In the genomic region with DNA sequence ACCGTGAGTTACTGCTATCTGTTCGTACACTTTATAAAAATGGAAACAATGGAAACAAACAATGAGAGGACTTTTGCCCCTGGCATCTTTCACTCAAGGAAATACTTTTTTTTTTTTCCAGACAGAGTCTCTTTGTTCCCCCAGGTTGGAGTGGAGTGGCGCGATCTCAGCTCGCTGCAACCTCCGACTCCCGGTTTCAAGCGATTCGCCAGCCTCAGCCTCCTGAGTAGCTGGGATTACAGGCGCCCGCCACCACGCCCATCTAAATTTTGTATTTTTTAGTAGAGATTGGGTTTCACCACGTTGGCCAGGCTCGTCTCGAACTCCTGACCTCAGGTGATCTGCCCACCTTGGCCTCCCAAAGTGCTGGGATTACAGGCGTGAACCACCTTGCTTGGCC, we compare ENCODE assay signal across 6 cellular contexts. TPM values are rescaled to one million over a fixed set of nuclear protein-coding genes. Genes with fewer than 3 reads are reported as not detected.
"Had no signal": no experiment of that assay in that cellular context is flagged by ENCODE, and none has a peak within 500 bp of the region (broad histone marks: within the 10 kb centered on the region; RNA-seq: fewer than 3 reads in every experiment).

No MANE protein-coding gene starts in this region.

RNA-seq across cellular contexts. Expression of a gene that starts 9.3 kb away (rescaled TPM):
- total RNA-seq: activated CD4-positive, alpha-beta memory T cell treated with anti-CD3 and anti-CD28 coated beads, Interleukin-2, amount 10 ng/mL, durations not matched to agents 7 days and 5 days; activated CD4-positive, alpha-beta T cell treated with anti-CD3 and anti-CD28 coated beads for 36 hours; activated CD8-positive, alpha-beta memory T cell treated with anti-CD3 and anti-CD28 coated beads for 36 hours; activated naive CD4-positive, alpha-beta T cell treated with anti-CD3 and anti-CD28 coated beads, Interleukin-2, amount 50 U/mL, for 72 hours; astrocyte; Right ventricle myocardium inferior had no signal

RNA-seq across cellular contexts. Expression of a gene that starts 22.3 kb away (rescaled TPM):
- total RNA-seq: activated CD4-positive, alpha-beta memory T cell treated with anti-CD3 and anti-CD28 coated beads, Interleukin-2, amount 10 ng/mL, durations not matched to agents 7 days and 5 days; activated CD4-positive, alpha-beta T cell treated with anti-CD3 and anti-CD28 coated beads for 36 hours; activated CD8-positive, alpha-beta memory T cell treated with anti-CD3 and anti-CD28 coated beads for 36 hours; activated naive CD4-positive, alpha-beta T cell treated with anti-CD3 and anti-CD28 coated beads, Interleukin-2, amount 50 U/mL, for 72 hours; astrocyte; Right ventricle myocardium inferior had no signal

RNA-seq across cellular contexts. Expression of a gene that starts 32.5 kb away (rescaled TPM):
- total RNA-seq: activated CD4-positive, alpha-beta memory T cell treated with anti-CD3 and anti-CD28 coated beads, Interleukin-2, amount 10 ng/mL, durations not matched to agents 7 days and 5 days; activated CD4-positive, alpha-beta T cell treated with anti-CD3 and anti-CD28 coated beads for 36 hours; activated CD8-positive, alpha-beta memory T cell treated with anti-CD3 and anti-CD28 coated beads for 36 hours; activated naive CD4-positive, alpha-beta T cell treated with anti-CD3 and anti-CD28 coated beads, Interleukin-2, amount 50 U/mL, for 72 hours; astrocyte; Right ventricle myocardium inferior had no signal

RNA-seq across cellular contexts. Expression of a gene that starts 46.2 kb away (rescaled TPM):
- total RNA-seq: activated CD4-positive, alpha-beta memory T cell treated with anti-CD3 and anti-CD28 coated beads, Interleukin-2, amount 10 ng/mL, durations not matched to agents 7 days and 5 days; activated CD4-positive, alpha-beta T cell treated with anti-CD3 and anti-CD28 coated beads for 36 hours; activated CD8-positive, alpha-beta memory T cell treated with anti-CD3 and anti-CD28 coated beads for 36 hours; activated naive CD4-positive, alpha-beta T cell treated with anti-CD3 and anti-CD28 coated beads, Interleukin-2, amount 50 U/mL, for 72 hours; astrocyte; Right ventricle myocardium inferior had no signal
